12 cellular contexts compared by ENCODE assay signal in genomic region chr4:78799551-78800495, GRCh38. TPM values are rescaled to one million over a fixed set of nuclear protein-coding genes. Genes with fewer than 3 reads are reported as not detected.
DNase-seq lines count a peak whose midpoint lies in the region; ATAC-seq lines count a peak whose summit lies in the region.
"Had no signal": no experiment of that assay in that cellular context is flagged by ENCODE, and none has a peak within 500 bp of the region (broad histone marks: within the 10 kb centered on the region; RNA-seq: fewer than 3 reads in every experiment).

No MANE protein-coding gene starts in this region.

- H3K4me3 Mint-ChIP-seq in memory B cell: peak overlapping the region; percentile 9

- H3K36me3 Mint-ChIP-seq in memory B cell: peaks cover 17% of the 10 kb centered on the region

- ATAC-seq in HG02588 (IDR thresholded peaks at IDR 0.05; ENCODE audit: unreplicated experiment) (peak; percentile 47), memory B cell (ENCODE audit: low read depth) (peak; percentile 8)
- ATAC-seq: HCT116, heart right ventricle had no signal

- DNase-seq in NCI-H146 (lab: John Stamatoyannopoulos, UW): peak; percentile 0
- DNase-seq in NCI-H146 treated with DMSO at 0.1 percent for 48 hours (lab: John Stamatoyannopoulos, UW; ENCODE audit: unreplicated experiment): no peak
- DNase-seq in NCI-H1105 (lab: John Stamatoyannopoulos, UW): peak; percentile 49
- no peak for DNase-seq in memory B cell (ENCODE audit: low spot score in 2 of 2)
- no peak for DNase-seq in NCI-H1436 treated with DMSO at 0.1 percent for 48 hours (lab: John Stamatoyannopoulos, UW)
- no peak for DNase-seq in A172 (ENCODE audit: low spot score)
- no peak for DNase-seq in NCI-H2227 treated with DMSO at 0.1 percent for 48 hours (lab: John Stamatoyannopoulos, UW)
- DNase-seq: heart right ventricle, SJCRH30, upper lobe of left lung had no signal

- H3K27ac Mint-ChIP-seq in memory B cell: peak overlapping the region; percentile 90

- peaks cover 56% of the 10 kb centered on the region for H3K4me1 Mint-ChIP-seq in memory B cell

- peaks cover 2% of the 10 kb centered on the region for H3K9me3 Mint-ChIP-seq in memory B cell

- no peaks in the 10 kb centered on the region for H3K27me3 Mint-ChIP-seq in memory B cell

RNA-seq across cellular contexts. Expression of gene BMP2K, which starts 23.7 kb away (rescaled TPM):
- 16.6 and 19.7 TPM in 2 replicates for total RNA-seq in A172 (2014; rRNA removed; shearing (Covaris generic))

Comparison
In these comparisons a context has a peak if more than half of its experiments do, and no peak if none do; other contexts are left out.
1. DNase-seq: peak in NCI-H146 (single experiment) and NCI-H1105 (single experiment); none in NCI-H146 treated with DMSO at 0.1 percent for 48 hours (single experiment), memory B cell (0 of 2), NCI-H1436 treated with DMSO at 0.1 percent for 48 hours (single experiment), A172 (single experiment) and NCI-H2227 treated with DMSO at 0.1 percent for 48 hours (single experiment).